17 cellular contexts compared by ENCODE assay signal in the genomic region with DNA sequence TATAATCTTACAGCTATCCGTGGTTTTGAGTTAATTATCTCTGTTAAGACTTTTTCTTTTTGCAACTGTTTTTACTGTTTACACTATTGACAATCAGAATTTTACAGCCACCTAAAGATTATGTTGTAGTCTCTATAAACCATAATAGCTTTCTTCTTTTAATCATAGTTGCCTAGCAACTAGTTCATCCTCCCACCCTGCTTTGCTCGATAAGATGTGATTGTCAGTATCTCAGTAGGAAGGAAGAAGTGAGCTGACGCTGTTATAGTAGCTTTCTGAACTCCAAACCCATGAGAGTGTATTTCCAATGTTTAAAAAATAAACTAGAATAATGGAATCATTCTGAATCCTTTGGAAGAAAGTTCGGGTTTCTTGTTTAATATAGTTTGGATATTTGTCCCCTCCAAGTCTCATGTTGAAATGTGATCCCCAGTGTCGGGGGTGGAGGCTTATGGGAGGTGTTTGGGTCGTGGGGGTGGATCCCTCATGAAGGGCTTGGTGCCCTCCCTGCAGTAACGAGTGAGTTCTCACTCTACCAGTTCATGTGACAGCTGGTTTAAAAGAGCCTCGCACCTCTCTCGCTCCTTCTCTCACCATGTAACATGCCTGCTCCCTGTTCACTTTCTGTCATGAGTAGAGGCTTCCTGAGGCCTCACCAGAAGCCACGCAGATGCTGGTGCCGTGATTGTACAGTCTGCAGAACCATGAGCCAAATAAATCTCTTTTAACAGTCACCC.
A peak's percentile ranks its signal among the peaks of the same experiment; 100 is the strongest.
DNase-seq lines count a peak whose midpoint lies in the region; ATAC-seq, FAIRE-seq and TF ChIP-seq lines count a peak whose summit lies in the region.
"Had no signal": no experiment of that assay in that cellular context is flagged by ENCODE, and none has a peak within 500 bp of the region (broad histone marks: within the 10 kb centered on the region; RNA-seq: fewer than 3 reads in every experiment).

No MANE protein-coding gene starts in this region.

- intact Hi-C loops in K562 (cut with micrococcal nuclease), result no loop called here

- BruUV-seq in K562 (replicated peaks; lab: Mats Ljungman, UMichigan), result no TSS peak

- H3K4me3 ChIP-seq in Jurkat, Clone E6-1 (ENCODE audit: low read length), result no peak overlapping the region
- H3K4me3 ChIP-seq in Loucy (ENCODE audit: low read length, poor library complexity, severe bottlenecking) (peak overlapping the region; percentile 27), K562 (no peak overlapping the region)
- H3K4me3 ChIP-seq: A549, GM12878 had no signal

- H3K4me1 ChIP-seq in Loucy (ENCODE audit: insufficient read depth, low read length, poor library complexity, severe bottlenecking), result peaks cover 37% of the 10 kb centered on the region
- peaks cover 0 to 9% of the 10 kb centered on the region in 2 experiments; a peak in 2 of 5 replicates for H3K4me1 ChIP-seq in K562 (replicated peaks in 1 of 2; ENCODE audit: control insufficient read depth in 2 of 2, insufficient read depth in 2 of 2, low read length in 2 of 2)
- H3K4me1 ChIP-seq: A549, BE2C had no signal

- H3K79me2 ChIP-seq in Loucy (ENCODE audit: insufficient read depth, low read length), result no peaks in the 10 kb centered on the region
- no peaks in the 10 kb centered on the region for H3K79me2 ChIP-seq in K562 (ENCODE audit: control insufficient read depth, insufficient read depth, low read length)

- TF ChIP-seq POLR2A in K562 (conservative IDR thresholded peaks at IDR 0.05), result no peak

- no peaks in the 10 kb centered on the region for H3K36me3 Mint-ChIP-seq in neural crest cell (ENCODE audit: low read depth)
- H3K36me3 Mint-ChIP-seq: CD4-positive, alpha-beta memory T cell had no signal

- in situ Hi-C loops in K562 (cut with MboI), result no loop called here

- FAIRE-seq in K562 (lab: Jason Lieb, UNC), result no peak
- FAIRE-seq: GM12878, GM18507, HTR-8/SVneo had no signal

- H3K27me3 ChIP-seq in Loucy (ENCODE audit: insufficient read depth, low read length, poor library complexity, severe bottlenecking), result no peaks in the 10 kb centered on the region
- H3K27me3 ChIP-seq in K562 (ENCODE audit: control insufficient read depth in 2 of 2, insufficient read depth in 2 of 2, low read length in 2 of 2), result peaks cover 15 to 32% of the 10 kb centered on the region in 2 experiments; a peak in 4 of 5 replicates
- H3K27me3 ChIP-seq: BE2C had no signal

- TF ChIP-seq CTCF in Loucy (conservative IDR thresholded peaks at IDR 0.05; ENCODE audit: low read length) (no peak), K562 (IDR thresholded peaks at IDR 0.05 in 2 of 3, conservative IDR thresholded peaks at IDR 0.05 in 1 of 3; ENCODE audit: insufficient read depth in 2 of 3, low read depth in 1 of 3, low read length in 3 of 3) (no peak), neural crest cell (conservative IDR thresholded peaks at IDR 0.05) (no peak)

- TF ChIP-seq RAD21 in K562 (CRISPR knock-in tag; conservative IDR thresholded peaks at IDR 0.05 in 1 of 2, IDR thresholded peaks at IDR 0.05 in 1 of 2), result no peak

- H3K9ac ChIP-seq in Loucy (ENCODE audit: low read depth, low read length, poor library complexity, severe bottlenecking) (peak overlapping the region; percentile 44), K562 (ENCODE audit: insufficient read depth in 1 of 2, low read depth in 2 of 2, low read length in 2 of 2) (no peak overlapping the region)

- under 1% methylated on average over 11 of the region's 11 CpGs for WGBS in K562 (ENCODE audit: insufficient coverage, low coverage, missing lambda C conversion rate)

- H3F3A ChIP-seq in Loucy (ENCODE audit: low read depth), result no peaks in the 10 kb centered on the region

- CTCF ChIA-PET in K562 (lab: Yijun Ruan, JAX; ENCODE audit: low intra/inter-chr PET ratio), result no interaction called here

- H4K20me1 ChIP-seq in Loucy (ENCODE audit: insufficient read depth, low read length, poor library complexity, severe bottlenecking) (no peaks in the 10 kb centered on the region), K562 (replicated peaks; ENCODE audit: control insufficient read depth, insufficient read depth, low read length) (no peaks in the 10 kb centered on the region)

- peak overlapping the region; percentile 38; the same call in 1 of the 2 replicates for H2AFZ ChIP-seq in Loucy (ENCODE audit: low read length)
- H2AFZ ChIP-seq in K562 (ENCODE audit: low read depth, low read length), result no peak overlapping the region

- H3K4me3 Mint-ChIP-seq in neural crest cell, result no peak overlapping the region
- H3K4me3 Mint-ChIP-seq: CD4-positive, alpha-beta memory T cell had no signal

- POLR2A ChIA-PET in K562 (lab: Yijun Ruan, JAX), result interaction anchor here (0.8 kb wide), 1 partner anchor 28 kb away, joined by 3 read pairs; no protein-coding TSS in a partner anchor

- H3K9me3 ChIP-seq in Loucy (ENCODE audit: insufficient read depth, low read depth, low read length), result no peaks in the 10 kb centered on the region
- no peaks in the 10 kb centered on the region for H3K9me3 ChIP-seq in K562 (replicated peaks; ENCODE audit: control insufficient read depth, insufficient read depth, low read depth, low read length)
- H3K9me3 ChIP-seq: A549 had no signal

- ATAC-seq in K562, result no peak
- no peak for ATAC-seq in esophagus mucosa
- ATAC-seq in HG02610 (IDR thresholded peaks at IDR 0.05; ENCODE audit: unreplicated experiment), result no peak
- ATAC-seq: A549, GM12878 had no signal

- H3K27ac Mint-ChIP-seq in neural crest cell (ENCODE audit: unreplicated experiment), result peak overlapping the region; percentile 83
- H3K27ac Mint-ChIP-seq: CD4-positive, alpha-beta memory T cell had no signal

- H3K9me1 ChIP-seq in K562 (ENCODE audit: control insufficient read depth, insufficient read depth, low read length), result no peaks in the 10 kb centered on the region

- no peaks in the 10 kb centered on the region for H3K27me3 Mint-ChIP-seq in neural crest cell (ENCODE audit: low read depth)

- peak overlapping the region; percentile 46 for H3K4me2 ChIP-seq in Loucy (ENCODE audit: low read depth, low read length, poor library complexity, severe bottlenecking)
- no peak overlapping the region for H3K4me2 ChIP-seq in K562 (ENCODE audit: insufficient read depth, low read length)
- H3K4me2 ChIP-seq: A549 had no signal

- H3K9me3 Mint-ChIP-seq in neural crest cell, result no peaks in the 10 kb centered on the region
- H3K9me3 Mint-ChIP-seq: CD4-positive, alpha-beta memory T cell had no signal

- H3K27ac ChIP-seq in K562 (ENCODE audit: extremely low read depth, low read depth, low read length), result no peak overlapping the region
- H3K27ac ChIP-seq: A549, C4-2B had no signal

- H3K4me1 Mint-ChIP-seq in neural crest cell, result peaks cover 4% of the 10 kb centered on the region

- H3K36me3 ChIP-seq in Loucy (ENCODE audit: insufficient read depth, low read length) (no peaks in the 10 kb centered on the region), K562 (ENCODE audit: control insufficient read depth, insufficient read depth, low read length) (no peaks in the 10 kb centered on the region)
- H3K36me3 ChIP-seq: BE2C had no signal

- TF ChIP-seq EP300 in K562 (IDR thresholded peaks at IDR 0.05; ENCODE audit: low read length), result no peak

- no peaks in the 10 kb centered on the region for H3K9me2 ChIP-seq in Loucy (replicated peaks; ENCODE audit: low read depth, low read length)

- peak; percentile 42 for DNase-seq in Jurkat, Clone E6-1 (ENCODE audit: low read depth, low spot score)
- DNase-seq in K562 (ENCODE audit: extremely low read depth in 1 of 4, low spot score in 3 of 4) (no peak), neural crest cell (ENCODE audit: low read depth, low spot score) (no peak), NCI-H2196 treated with DMSO at 0.1 percent for 48 hours (lab: John Stamatoyannopoulos, UW; ENCODE audit: unreplicated experiment) (no peak)
- DNase-seq: BE2C; CD4-positive, alpha-beta memory T cell; DMS79; HCEC 1CT; KBM-7 had no signal

TF ChIP-seq in K562, 482 proteins besides CTCF, POLR2A, EP300 and RAD21:
- no peak for TF ChIP-seq TSHZ1 (CRISPR knock-in tag; IDR thresholded peaks at IDR 0.05)
- peak; percentile 82 for TF ChIP-seq RFX1 (IDR thresholded peaks at IDR 0.05)
- TF ChIP-seq ZNF639 (CRISPR knock-in tag; conservative IDR thresholded peaks at IDR 0.05 in 1 of 2, IDR thresholded peaks at IDR 0.05 in 1 of 2), result no peak
- TF ChIP-seq ZNF41 (CRISPR knock-in tag; conservative IDR thresholded peaks at IDR 0.05), result no peak
- peak; percentile 35; the same call in 1 of the 2 replicates for TF ChIP-seq ZNF316 (IDR thresholded peaks at IDR 0.05)
